Comparison of ENCODE assay signal across 8 cellular contexts in the genomic region with DNA sequence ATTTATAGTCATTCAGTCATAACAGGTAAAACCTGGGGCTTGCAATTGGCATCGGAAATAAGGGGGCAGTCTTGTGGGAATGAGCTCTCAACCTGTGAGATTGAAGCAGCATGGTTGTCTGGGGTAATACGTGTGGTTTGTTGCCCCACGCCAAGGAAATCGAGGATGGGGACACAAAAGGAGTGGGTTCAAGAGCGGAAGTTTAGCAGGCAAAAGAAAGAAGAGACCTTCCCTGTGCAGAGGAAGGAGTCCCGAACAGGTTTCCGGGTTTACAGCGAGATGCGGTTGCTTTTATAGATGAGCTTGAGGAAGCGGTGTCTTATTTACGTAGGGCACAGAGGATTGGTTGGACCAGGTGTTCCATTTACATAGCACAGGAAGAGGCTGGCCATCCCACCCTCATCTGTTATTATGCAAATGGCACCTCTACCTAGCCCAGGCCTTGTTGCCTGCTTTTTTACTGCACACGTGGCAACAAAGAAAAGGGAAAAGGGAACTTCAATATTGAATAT. TPM values are rescaled to one million over a fixed set of nuclear protein-coding genes. Genes with fewer than 3 reads are reported as not detected.
DNase-seq lines count a peak whose midpoint lies in the region; ATAC-seq and TF ChIP-seq lines count a peak whose summit lies in the region.

No MANE protein-coding gene starts in this region.

- H3K27ac Mint-ChIP-seq in neural progenitor cell: no peak overlapping the region

- peaks cover 9% of the 10 kb centered on the region for H3K9me3 Mint-ChIP-seq in neural progenitor cell

- H3K36me3 Mint-ChIP-seq in neural progenitor cell: no peaks in the 10 kb centered on the region

- H3K27me3 Mint-ChIP-seq in neural progenitor cell (ENCODE audit: insufficient read depth, low read depth): no peaks in the 10 kb centered on the region

- H3K4me3 ChIP-seq in neural progenitor cell: peak overlapping the region; percentile 39

- H3F3A ChIP-seq in neural progenitor cell (ENCODE audit: low read depth): peaks cover 18% of the 10 kb centered on the region

- peak overlapping the region; percentile 76 for H2AFZ ChIP-seq in neural progenitor cell (replicated peaks)

- peaks cover 6% of the 10 kb centered on the region for H3K4me1 Mint-ChIP-seq in neural progenitor cell

- H3K36me3 ChIP-seq in neural progenitor cell: no peaks in the 10 kb centered on the region

- DNase-seq in NCI-H2107 treated with DMSO at 0.1 percent for 48 hours (lab: John Stamatoyannopoulos, UW; ENCODE audit: unreplicated experiment) (peak; percentile 88), epithelial cell of prostate (ENCODE audit: low read depth, low spot score) (peak; percentile 51), neural progenitor cell (ENCODE audit: low spot score) (peak; percentile 62), omental fat pad (ENCODE audit: low spot score) (no peak), mesenteric fat pad (ENCODE audit: low spot score) (no peak)
- peak; percentile 59 to 62 for DNase-seq in activated CD4-positive, alpha-beta T cell treated with anti-CD3 and anti-CD28 coated beads for 4 hours

- H4K20me1 ChIP-seq in neural progenitor cell (ENCODE audit: low read depth): no peaks in the 10 kb centered on the region

- no peak overlapping the region for H3K9ac ChIP-seq in neural progenitor cell

- no peaks in the 10 kb centered on the region for H3K9me3 ChIP-seq in neural progenitor cell (ENCODE audit: low read depth)

- H3K27me3 ChIP-seq in neural progenitor cell: no peaks in the 10 kb centered on the region

- H3K27ac ChIP-seq in epithelial cell of prostate: peak overlapping the region; percentile 81
- no peak overlapping the region for H3K27ac ChIP-seq in neural progenitor cell

- H3K4me3 Mint-ChIP-seq in neural progenitor cell: no peak overlapping the region

- H3K4me2 ChIP-seq in neural progenitor cell: peak overlapping the region; percentile 74

- H3K79me2 ChIP-seq in neural progenitor cell (ENCODE audit: low read depth): no peaks in the 10 kb centered on the region

- peak; percentile 46 for ATAC-seq in GM19023 (IDR thresholded peaks at IDR 0.05; ENCODE audit: unreplicated experiment)
- no peak for ATAC-seq in omental fat pad (ENCODE audit: low FRiP score)
- ATAC-seq in HG02763 (IDR thresholded peaks at IDR 0.05; ENCODE audit: unreplicated experiment): no peak

- H3K4me1 ChIP-seq in neural progenitor cell: no peaks in the 10 kb centered on the region

- no peak for TF ChIP-seq CTCF in neural progenitor cell (IDR thresholded peaks at IDR 0.05)
- no peak for TF ChIP-seq CTCF in omental fat pad (IDR thresholded peaks at IDR 0.05)

RNA-seq across cellular contexts. Expression of a gene that starts 37.3 kb away (rescaled TPM):
- 6.0 and 9.5 TPM in 2 replicates for total RNA-seq in neural progenitor cell (ENCODE audit: low replicate concordance)
- 10 to 100 TPM; 36.2 to 53.3 (median 42.4) TPM for total RNA-seq in omental fat pad
- total RNA-seq in mesenteric fat pad: 88.8 TPM

RNA-seq across cellular contexts. Expression of a gene that starts 41.1 kb away (rescaled TPM):
- total RNA-seq in neural progenitor cell (ENCODE audit: low replicate concordance): 50.6 and 61.0 TPM in 2 replicates
- 100 to 1,000 TPM in 1 of 4 donors, 10 to 100 TPM in 3; 69.5 to 121 (median 82.4) TPM for total RNA-seq in omental fat pad
- 150 TPM for total RNA-seq in mesenteric fat pad

Comparison
In these comparisons a context has a peak if more than half of its experiments do, and no peak if none do; other contexts are left out.
1. DNase-seq: peak in NCI-H2107 treated with DMSO at 0.1 percent for 48 hours (single experiment), activated CD4-positive, alpha-beta T cell treated with anti-CD3 and anti-CD28 coated beads for 4 hours (2 of 2), epithelial cell of prostate (single experiment) and neural progenitor cell (single experiment); none in omental fat pad (single experiment) and mesenteric fat pad (single experiment).